1 cellular context compared by ENCODE assay signal in genomic region chr15:90189781-90190467, GRCh38.
TF ChIP-seq lines count a peak whose summit lies in the region.

No MANE protein-coding gene starts in this region.

TF ChIP-seq in GM12878, 131 proteins besides CTCF, POLR2A, EP300 and RAD21:
- TF ChIP-seq EED (IDR thresholded peaks at IDR 0.05; ENCODE audit: low read depth) (no peak), TAF1 (IDR thresholded peaks at IDR 0.05; ENCODE audit: borderline replicate concordance, low read depth, low read length) (no peak), PAX5 (IDR thresholded peaks at IDR 0.05; ENCODE audit: borderline replicate concordance, low read depth, low read length) (no peak), CEBPZ (IDR thresholded peaks at IDR 0.05; ENCODE audit: low read depth, low read length) (no peak), IKZF2 (IDR thresholded peaks at IDR 0.05) (no peak), SPI1 (IDR thresholded peaks at IDR 0.05; ENCODE audit: borderline replicate concordance, insufficient read depth, low read depth, low read length) (no peak)
- TF ChIP-seq, protein P1, sequence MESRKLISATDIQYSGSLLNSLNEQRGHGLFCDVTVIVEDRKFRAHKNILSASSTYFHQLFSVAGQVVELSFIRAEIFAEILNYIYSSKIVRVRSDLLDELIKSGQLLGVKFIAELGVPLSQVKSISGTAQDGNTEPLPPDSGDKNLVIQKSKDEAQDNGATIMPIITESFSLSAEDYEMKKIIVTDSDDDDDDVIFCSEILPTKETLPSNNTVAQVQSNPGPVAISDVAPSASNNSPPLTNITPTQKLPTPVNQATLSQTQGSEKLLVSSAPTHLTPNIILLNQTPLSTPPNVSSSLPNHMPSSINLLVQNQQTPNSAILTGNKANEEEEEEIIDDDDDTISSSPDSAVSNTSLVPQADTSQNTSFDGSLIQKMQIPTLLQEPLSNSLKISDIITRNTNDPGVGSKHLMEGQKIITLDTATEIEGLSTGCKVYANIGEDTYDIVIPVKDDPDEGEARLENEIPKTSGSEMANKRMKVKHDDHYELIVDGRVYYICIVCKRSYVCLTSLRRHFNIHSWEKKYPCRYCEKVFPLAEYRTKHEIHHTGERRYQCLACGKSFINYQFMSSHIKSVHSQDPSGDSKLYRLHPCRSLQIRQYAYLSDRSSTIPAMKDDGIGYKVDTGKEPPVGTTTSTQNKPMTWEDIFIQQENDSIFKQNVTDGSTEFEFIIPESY (IDR thresholded peaks at IDR 0.05): no peak
- TF ChIP-seq, protein P2, sequence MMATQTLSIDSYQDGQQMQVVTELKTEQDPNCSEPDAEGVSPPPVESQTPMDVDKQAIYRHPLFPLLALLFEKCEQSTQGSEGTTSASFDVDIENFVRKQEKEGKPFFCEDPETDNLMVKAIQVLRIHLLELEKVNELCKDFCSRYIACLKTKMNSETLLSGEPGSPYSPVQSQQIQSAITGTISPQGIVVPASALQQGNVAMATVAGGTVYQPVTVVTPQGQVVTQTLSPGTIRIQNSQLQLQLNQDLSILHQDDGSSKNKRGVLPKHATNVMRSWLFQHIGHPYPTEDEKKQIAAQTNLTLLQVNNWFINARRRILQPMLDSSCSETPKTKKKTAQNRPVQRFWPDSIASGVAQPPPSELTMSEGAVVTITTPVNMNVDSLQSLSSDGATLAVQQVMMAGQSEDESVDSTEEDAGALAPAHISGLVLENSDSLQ (IDR thresholded peaks at IDR 0.05): no peak
